Comparison of ENCODE assay signal across 9 cellular contexts in genomic region chr5:134545070-134545868, GRCh38. TPM values are rescaled to one million over a fixed set of nuclear protein-coding genes. Genes with fewer than 3 reads are reported as not detected.
DNase-seq lines count a peak whose midpoint lies in the region; ATAC-seq, FAIRE-seq and TF ChIP-seq lines count a peak whose summit lies in the region.
"Had no signal": no experiment of that assay in that cellular context is flagged by ENCODE, and none has a peak within 500 bp of the region (broad histone marks: within the 10 kb centered on the region; RNA-seq: fewer than 3 reads in every experiment).

No MANE protein-coding gene starts in this region.

- no peak overlapping the region for H3K27ac Mint-ChIP-seq in endodermal cell
- peak overlapping the region; percentile 98 for H3K27ac Mint-ChIP-seq in stimulated activated effector memory CD8-positive, alpha-beta T cell treated with anti-CD3 and anti-CD28 coated beads, Interleukin-12 subunit alpha, Interleukin-12 subunit beta, amount 100 ng/mL, for 72 hours

- CTCF ChIA-PET in OCI-LY7 (lab: Charles Lee; ENCODE audit: unreplicated experiment): interaction anchor here (0.5 to 2.0 kb wide), 3 partner anchors 17 to 164 kb away, joined by 3 to 10 read pairs (median 4); no protein-coding TSS in a partner anchor

- no peaks in the 10 kb centered on the region for H3K9me3 Mint-ChIP-seq in endodermal cell
- H3K9me3 Mint-ChIP-seq in stimulated activated effector memory CD8-positive, alpha-beta T cell treated with anti-CD3 and anti-CD28 coated beads, Interleukin-12 subunit alpha, Interleukin-12 subunit beta, amount 100 ng/mL, for 72 hours: no peaks in the 10 kb centered on the region

- peak; percentile 47 for FAIRE-seq in GM18507 (lab: Jason Lieb, UNC)

- DNase-seq in GM18507 (ENCODE audit: extremely low spot score, insufficient read length, low read depth) (no peak), OCI-LY7 (ENCODE audit: low spot score) (peak; percentile 81), endodermal cell (peak; percentile 35), COLO829 (ENCODE audit: low spot score) (no peak), MM.1S (no peak)
- no peak for DNase-seq in stimulated activated effector memory CD8-positive, alpha-beta T cell treated with anti-CD3 and anti-CD28 coated beads, Interleukin-12 subunit alpha, Interleukin-12 subunit beta, amount 100 ng/mL, for 72 hours (ENCODE audit: low spot score in 2 of 2)
- DNase-seq: SHP77 had no signal

- peaks cover 43% of the 10 kb centered on the region; the same call in 1 of the 2 replicates for H3K79me2 ChIP-seq in OCI-LY7 (ENCODE audit: insufficient read depth, low read depth, low read length)
- H3K79me2 ChIP-seq in MM.1S (ENCODE audit: low read length): no peaks in the 10 kb centered on the region

- no peaks in the 10 kb centered on the region for H3K27me3 Mint-ChIP-seq in endodermal cell (ENCODE audit: insufficient read depth)

- no TSS peak for BruUV-seq in OCI-LY7 (replicated peaks; lab: Mats Ljungman, UMichigan)

- H3K4me2 ChIP-seq in OCI-LY7 (ENCODE audit: low read length): peak overlapping the region; percentile 82
- H3K4me2 ChIP-seq in MM.1S (ENCODE audit: low read depth, low read length): no peak overlapping the region

- H3K27me3 ChIP-seq in endodermal cell (ENCODE audit: control insufficient read depth, insufficient read depth, low read length, poor library complexity, severe bottlenecking) (no peaks in the 10 kb centered on the region), MM.1S (replicated peaks; ENCODE audit: insufficient read depth, low read length) (no peaks in the 10 kb centered on the region)

- intact Hi-C loops in OCI-LY7 (cut with micrococcal nuclease; ENCODE audit: unreplicated experiment): loop anchor here (10.0 kb wide), 1 partner anchor 500 kb away; no protein-coding TSS in a partner anchor

- H3K9ac ChIP-seq in endodermal cell (ENCODE audit: extremely low read depth, low read length, poor library complexity, severe bottlenecking): no peak overlapping the region
- no peak overlapping the region for H3K9ac ChIP-seq in MM.1S (ENCODE audit: low read length)

- no peaks in the 10 kb centered on the region for H3K9me3 ChIP-seq in OCI-LY7 (ENCODE audit: low read length)
- no peaks in the 10 kb centered on the region for H3K9me3 ChIP-seq in endodermal cell (ENCODE audit: control insufficient read depth, low read length)
- H3K9me3 ChIP-seq in MM.1S (replicated peaks; ENCODE audit: insufficient read depth, low read length): no peaks in the 10 kb centered on the region

- TF ChIP-seq CTCF in OCI-LY7 (conservative IDR thresholded peaks at IDR 0.05; ENCODE audit: low read length) (peak; percentile 34; the same call in 1 of the 2 replicates), endodermal cell (conservative IDR thresholded peaks at IDR 0.05) (no peak), MM.1S (IDR thresholded peaks at IDR 0.05; ENCODE audit: low read length) (no peak)

- peak overlapping the region; percentile 96 for H3K27ac ChIP-seq in OCI-LY7 (ENCODE audit: low read depth, low read length, poor library complexity, severe bottlenecking)
- H3K27ac ChIP-seq in endodermal cell (ENCODE audit: low read depth, low read length): no peak overlapping the region
- H3K27ac ChIP-seq in MM.1S (ENCODE audit: low read length): no peak overlapping the region

- WGBS in endodermal cell (ENCODE audit: insufficient coverage in 1 of 2, insufficient read length in 1 of 2), 2 experiments: 91% methylated on average over 7 to 10 of the region's 10 CpGs

- POLR2A ChIA-PET in OCI-LY7 (lab: Charles Lee): interaction anchor here (0.5 to 5.0 kb wide), 12 partner anchors 9 to 176 kb away, joined by 3 to 55 read pairs (median 4); partner anchors contain the start of genes CDKN2AIPNL and JADE2

- peaks cover 23% of the 10 kb centered on the region for H3K4me1 Mint-ChIP-seq in endodermal cell
- peaks cover 53% of the 10 kb centered on the region for H3K4me1 Mint-ChIP-seq in stimulated activated effector memory CD8-positive, alpha-beta T cell treated with anti-CD3 and anti-CD28 coated beads, Interleukin-12 subunit alpha, Interleukin-12 subunit beta, amount 100 ng/mL, for 72 hours

- H3K9me2 ChIP-seq in OCI-LY7 (ENCODE audit: insufficient read depth, low read length) (no peaks in the 10 kb centered on the region), MM.1S (replicated peaks; ENCODE audit: insufficient read depth, low read length) (no peaks in the 10 kb centered on the region)

- no peaks in the 10 kb centered on the region for H3F3A ChIP-seq in MM.1S (ENCODE audit: insufficient read depth, low read length)

- no peak overlapping the region for H3K4me3 Mint-ChIP-seq in endodermal cell
- H3K4me3 Mint-ChIP-seq in stimulated activated effector memory CD8-positive, alpha-beta T cell treated with anti-CD3 and anti-CD28 coated beads, Interleukin-12 subunit alpha, Interleukin-12 subunit beta, amount 100 ng/mL, for 72 hours: peak overlapping the region; percentile 74

- H2AFZ ChIP-seq in OCI-LY7 (ENCODE audit: low read length) (peak overlapping the region; percentile 26; the same call in 1 of the 2 replicates), MM.1S (ENCODE audit: low read length) (no peak overlapping the region)

- H3K4me3 ChIP-seq in OCI-LY7 (ENCODE audit: low read depth, low read length, poor library complexity, severe bottlenecking) (peak overlapping the region; percentile 64), endodermal cell (ENCODE audit: low read length) (no peak overlapping the region), MM.1S (ENCODE audit: low read length) (no peak overlapping the region)

- ATAC-seq in stimulated activated effector memory CD8-positive, alpha-beta T cell treated with anti-CD3 and anti-CD28 coated beads, Interleukin-12 subunit alpha, Interleukin-12 subunit beta, amount 100 ng/mL, for 72 hours: no peak
- no peak for ATAC-seq in GM18909 (IDR thresholded peaks at IDR 0.05; ENCODE audit: poor library complexity, unreplicated experiment)
- ATAC-seq in HG03442 (IDR thresholded peaks at IDR 0.05; ENCODE audit: unreplicated experiment): no peak

- H3K36me3 ChIP-seq in OCI-LY7 (ENCODE audit: insufficient read depth, low read length) (peaks cover 64% of the 10 kb centered on the region), endodermal cell (ENCODE audit: control insufficient read depth, insufficient read depth, low read length) (peaks cover 23% of the 10 kb centered on the region), MM.1S (replicated peaks; ENCODE audit: insufficient read depth, low read length) (no peaks in the 10 kb centered on the region)

- H4K20me1 ChIP-seq in OCI-LY7 (ENCODE audit: insufficient read depth, low read length) (no peaks in the 10 kb centered on the region), MM.1S (ENCODE audit: insufficient read depth, low read length) (no peaks in the 10 kb centered on the region)

- peaks cover 60% of the 10 kb centered on the region for H3K36me3 Mint-ChIP-seq in endodermal cell (ENCODE audit: low read depth)
- peaks cover 63% of the 10 kb centered on the region for H3K36me3 Mint-ChIP-seq in stimulated activated effector memory CD8-positive, alpha-beta T cell treated with anti-CD3 and anti-CD28 coated beads, Interleukin-12 subunit alpha, Interleukin-12 subunit beta, amount 100 ng/mL, for 72 hours

- H3K4me1 ChIP-seq in OCI-LY7 (ENCODE audit: insufficient read depth, low read length, poor library complexity, severe bottlenecking) (peaks cover 99% of the 10 kb centered on the region), endodermal cell (ENCODE audit: control insufficient read depth, insufficient read depth, low read length) (peaks cover 3% of the 10 kb centered on the region), MM.1S (ENCODE audit: low read length) (no peaks in the 10 kb centered on the region)

RNA-seq across cellular contexts. Expression of gene JADE2, which starts 19.8 kb away (rescaled TPM):
- total RNA-seq in OCI-LY7 (2014; rRNA removed; shearing (Covaris generic)): 32.3 and 37.6 TPM in 2 replicates
- total RNA-seq in OCI-LY7 (2022) (67.0 and 70.5 TPM in 2 replicates), endodermal cell (10 to 100 TPM; 33.9 to 51.9 TPM)
- 4.3 TPM for polyA plus RNA-seq in endodermal cell (2013, experiment 1 of 2)
- polyA plus RNA-seq in endodermal cell (2013, experiment 2 of 2): 4.5 TPM

Comparison
In these comparisons a context has a peak if more than half of its experiments do, and no peak if none do; other contexts are left out.
1. DNase-seq: peak in OCI-LY7 (single experiment) and endodermal cell (single experiment); none in GM18507 (single experiment), stimulated activated effector memory CD8-positive, alpha-beta T cell treated with anti-CD3 and anti-CD28 coated beads, Interleukin-12 subunit alpha, Interleukin-12 subunit beta, amount 100 ng/mL, for 72 hours (0 of 2), COLO829 (single experiment) and MM.1S (single experiment).